Comparison of ENCODE assay signal across 12 cellular contexts in genomic region chrX:40931921-40932320, GRCh38.
DNase-seq lines count a peak whose midpoint lies in the region; TF ChIP-seq lines count a peak whose summit lies in the region.
"Had no signal": no experiment of that assay in that cellular context is flagged by ENCODE, and none has a peak within 500 bp of the region (broad histone marks: within the 10 kb centered on the region; RNA-seq: fewer than 3 reads in every experiment).

No MANE protein-coding gene starts in this region.

- CTCF ChIA-PET in A673 (lab: Charles Lee), result no interaction called here

- POLR2A ChIA-PET in A673 (lab: Charles Lee; ENCODE audit: low non-redundant PET), result no interaction called here

- H3K36me3 Mint-ChIP-seq in activated T-helper 1 cell treated with anti-CD3 and anti-CD28 coated beads, Interleukin-12 subunit alpha, Interleukin-12 subunit beta, Interleukin-2, Interleukin-4 antibody, amounts not matched to agents 30 ng/mL and 10 ng/mL and 1 ng/mL, durations not matched to agents 14 hours and 24 hours and 36 hours (ENCODE audit: low read depth), result no peaks in the 10 kb centered on the region
- H3K36me3 Mint-ChIP-seq: neural progenitor cell had no signal

- H3K4me3 ChIP-seq in A673 (ENCODE audit: low read depth, low read length, poor library complexity, severe bottlenecking), result no peak overlapping the region
- H3K4me3 ChIP-seq in left ventricle myocardium inferior, result no peak overlapping the region
- H3K4me3 ChIP-seq in H7 (ENCODE audit: insufficient read depth, low read depth, low read length), result no peak overlapping the region
- H3K4me3 ChIP-seq: neural progenitor cell had no signal

- BruUV-seq in A673 (replicated peaks; lab: Mats Ljungman, UMichigan), result no TSS peak

- H3K4me1 ChIP-seq in A673 (ENCODE audit: insufficient read depth, low read length, poor library complexity, severe bottlenecking) (peaks cover 29% of the 10 kb centered on the region), left ventricle myocardium inferior (peaks cover 12% of the 10 kb centered on the region)

- H3K27ac ChIP-seq in A673 (ENCODE audit: low read depth, low read length, poor library complexity, severe bottlenecking), result peak overlapping the region; percentile 73
- H3K27ac ChIP-seq in left ventricle myocardium inferior (replicated peaks), result peak overlapping the region; percentile 68
- H3K27ac ChIP-seq: HL-60, neural progenitor cell had no signal

- no peaks in the 10 kb centered on the region for H3K27me3 ChIP-seq in A673 (replicated peaks; ENCODE audit: insufficient read depth, low read depth, low read length, poor library complexity)
- no peaks in the 10 kb centered on the region for H3K27me3 ChIP-seq in left ventricle myocardium inferior (ENCODE audit: low read depth)
- no peaks in the 10 kb centered on the region for H3K27me3 ChIP-seq in H7 (ENCODE audit: control insufficient read depth, insufficient read depth, low read length)
- H3K27me3 ChIP-seq: neural progenitor cell had no signal

- H3K4me3 Mint-ChIP-seq in activated T-helper 1 cell treated with anti-CD3 and anti-CD28 coated beads, Interleukin-12 subunit alpha, Interleukin-12 subunit beta, Interleukin-2, Interleukin-4 antibody, amounts not matched to agents 30 ng/mL and 10 ng/mL and 1 ng/mL, durations not matched to agents 14 hours and 24 hours and 36 hours, result no peak overlapping the region
- H3K4me3 Mint-ChIP-seq: neural progenitor cell had no signal

- H3K9me3 Mint-ChIP-seq in activated T-helper 1 cell treated with anti-CD3 and anti-CD28 coated beads, Interleukin-12 subunit alpha, Interleukin-12 subunit beta, Interleukin-2, Interleukin-4 antibody, amounts not matched to agents 30 ng/mL and 10 ng/mL and 1 ng/mL, durations not matched to agents 14 hours and 24 hours and 36 hours, result peaks cover 20% of the 10 kb centered on the region

- H3K36me3 ChIP-seq in A673 (ENCODE audit: insufficient read depth, low read length, poor library complexity, severe bottlenecking), result no peaks in the 10 kb centered on the region
- H3K36me3 ChIP-seq in left ventricle myocardium inferior, result no peaks in the 10 kb centered on the region
- H3K36me3 ChIP-seq in H7 (replicated peaks; ENCODE audit: control insufficient read depth, insufficient read depth, low read length), result no peaks in the 10 kb centered on the region
- H3K36me3 ChIP-seq: neural progenitor cell had no signal

- no peak for TF ChIP-seq CTCF in A673 (conservative IDR thresholded peaks at IDR 0.05; ENCODE audit: low read depth, low read length)
- TF ChIP-seq CTCF in left ventricle myocardium inferior (IDR thresholded peaks at IDR 0.05; ENCODE audit: borderline replicate concordance), result no peak

- intact Hi-C loops in A673 (cut with micrococcal nuclease; ENCODE audit: unreplicated experiment), result loop anchor here (5.0 kb wide), 1 partner anchor 285 kb away; the partner anchor contains the start of gene CXorf38
- intact Hi-C loops in activated T-helper 1 cell treated with anti-CD3 and anti-CD28 coated beads, Interleukin-12 subunit alpha, Interleukin-12 subunit beta, Interleukin-2, Interleukin-4 antibody, amounts not matched to agents 30 ng/mL and 10 ng/mL and 1 ng/mL, durations not matched to agents 14 hours and 24 hours and 36 hours (cut with micrococcal nuclease), result loop anchor here (5.0 kb wide), 1 partner anchor 80 kb away; no protein-coding TSS in a partner anchor
- intact Hi-C loops in left ventricle myocardium inferior (cut with micrococcal nuclease), result no loop called here

- peak; percentile 28 for DNase-seq in A673 (ENCODE audit: low spot score)
- peak; percentile 63 for DNase-seq in DMS 273 treated with DMSO at 0.1 percent for 48 hours (lab: John Stamatoyannopoulos, UW)
- no peak for DNase-seq in activated T-helper 1 cell treated with anti-CD3 and anti-CD28 coated beads, Interleukin-12 subunit alpha, Interleukin-12 subunit beta, Interleukin-2, Interleukin-4 antibody, amounts not matched to agents 30 ng/mL and 10 ng/mL and 1 ng/mL, durations not matched to agents 14 hours and 24 hours and 36 hours (ENCODE audit: low spot score)
- no peak for DNase-seq in left ventricle myocardium inferior
- DNase-seq in amygdala (lab: John Stamatoyannopoulos, UW), result no peak
- DNase-seq in NCI-H510A treated with DMSO at 0.1 percent for 48 hours (lab: John Stamatoyannopoulos, UW), result no peak
- no peak for DNase-seq in hippocampal formation (lab: John Stamatoyannopoulos, UW)
- DNase-seq in H7, result no peak
- DNase-seq: activated naive CD4-positive, alpha-beta T cell treated with anti-CD3 and anti-CD28 coated beads, Interleukin-2, amount 50 U/mL, for 16 hours; NCI-H146 had no signal

- H3K9me3 ChIP-seq in A673 (ENCODE audit: low read depth, low read length, poor library complexity, severe bottlenecking), result peaks cover 4% of the 10 kb centered on the region
- no peaks in the 10 kb centered on the region for H3K9me3 ChIP-seq in left ventricle myocardium inferior (replicated peaks)

- H3K4me1 Mint-ChIP-seq in activated T-helper 1 cell treated with anti-CD3 and anti-CD28 coated beads, Interleukin-12 subunit alpha, Interleukin-12 subunit beta, Interleukin-2, Interleukin-4 antibody, amounts not matched to agents 30 ng/mL and 10 ng/mL and 1 ng/mL, durations not matched to agents 14 hours and 24 hours and 36 hours (ENCODE audit: low read depth), result peaks cover 15% of the 10 kb centered on the region

- peak overlapping the region; percentile 71 for H3K27ac Mint-ChIP-seq in activated T-helper 1 cell treated with anti-CD3 and anti-CD28 coated beads, Interleukin-12 subunit alpha, Interleukin-12 subunit beta, Interleukin-2, Interleukin-4 antibody, amounts not matched to agents 30 ng/mL and 10 ng/mL and 1 ng/mL, durations not matched to agents 14 hours and 24 hours and 36 hours
- H3K27ac Mint-ChIP-seq: neural progenitor cell had no signal

- H3K27me3 Mint-ChIP-seq in activated T-helper 1 cell treated with anti-CD3 and anti-CD28 coated beads, Interleukin-12 subunit alpha, Interleukin-12 subunit beta, Interleukin-2, Interleukin-4 antibody, amounts not matched to agents 30 ng/mL and 10 ng/mL and 1 ng/mL, durations not matched to agents 14 hours and 24 hours and 36 hours (ENCODE audit: insufficient read depth), result peaks cover 1% of the 10 kb centered on the region

Comparison
In these comparisons a context has a peak if more than half of its experiments do, and no peak if none do; other contexts are left out.
1. DNase-seq: peak in A673 (single experiment) and DMS 273 treated with DMSO at 0.1 percent for 48 hours (single experiment); none in activated T-helper 1 cell treated with anti-CD3 and anti-CD28 coated beads, Interleukin-12 subunit alpha, Interleukin-12 subunit beta, Interleukin-2, Interleukin-4 antibody, amounts not matched to agents 30 ng/mL and 10 ng/mL and 1 ng/mL, durations not matched to agents 14 hours and 24 hours and 36 hours (single experiment), left ventricle myocardium inferior (single experiment), amygdala (0 of 56), NCI-H510A treated with DMSO at 0.1 percent for 48 hours (single experiment), hippocampal formation (0 of 2) and H7 (single experiment).